Comparison of ENCODE assay signal across 11 cellular contexts in the genomic region with DNA sequence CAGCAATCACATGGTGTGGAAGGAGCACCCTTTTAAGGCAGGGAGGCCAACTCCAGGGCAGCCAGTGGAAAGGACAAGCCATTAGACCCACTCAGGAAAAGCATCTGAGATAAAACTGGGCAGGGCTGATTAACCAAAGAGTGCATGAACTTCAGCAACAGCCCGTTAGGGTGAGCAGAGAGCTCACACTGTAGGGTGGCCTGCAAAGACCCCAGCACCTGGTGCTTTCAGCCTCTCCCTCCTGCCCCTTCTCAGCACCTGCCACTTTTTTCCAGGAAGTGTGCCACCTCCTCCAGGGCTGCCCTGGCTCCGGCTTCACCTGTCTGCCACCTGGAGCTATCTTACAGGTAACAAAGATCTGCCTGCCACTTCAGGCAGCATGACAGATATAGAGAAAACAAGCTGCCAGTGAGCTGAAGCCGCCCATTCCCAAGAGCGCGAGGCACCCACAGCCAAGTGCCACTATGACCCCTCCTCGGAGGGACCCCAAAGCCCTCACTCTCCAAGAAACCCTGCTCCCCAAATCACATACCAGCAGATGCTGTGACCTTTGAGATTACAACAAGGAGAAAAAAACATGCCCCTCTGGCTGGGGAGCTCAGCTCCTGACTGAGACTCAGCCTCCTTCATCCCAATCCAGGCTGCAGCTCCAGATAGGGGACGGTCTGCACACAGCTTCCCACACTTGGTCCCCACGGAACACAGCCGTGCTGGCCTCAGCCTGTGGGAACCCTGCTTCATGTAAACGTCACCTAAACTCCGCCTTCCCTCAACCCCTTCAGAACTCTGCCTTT.
DNase-seq lines count a peak whose midpoint lies in the region; ATAC-seq and TF ChIP-seq lines count a peak whose summit lies in the region.
"Had no signal": no experiment of that assay in that cellular context is flagged by ENCODE, and none has a peak within 500 bp of the region (broad histone marks: within the 10 kb centered on the region; RNA-seq: fewer than 3 reads in every experiment).

No MANE protein-coding gene starts in this region.

- peaks cover 34 to 42% of the 10 kb centered on the region in 2 donors for H3K4me1 Mint-ChIP-seq in natural killer cell
- peaks cover 34 to 39% of the 10 kb centered on the region in 2 donors for H3K4me1 Mint-ChIP-seq in natural killer cell treated with Interleukin-12 subunit alpha and Interleukin-12 subunit beta and Interleukin-15 and Interleukin-18, amount 100 ng/mL, for 72 hours (ENCODE audit: low read depth in 2 of 2)
- H3K4me1 Mint-ChIP-seq in activated naive CD8-positive, alpha-beta T cell treated with anti-CD3 and anti-CD28 coated beads, Interleukin-2, amount 50 U/mL, for 24 hours, result peaks cover 19% of the 10 kb centered on the region

- H3K4me3 ChIP-seq in heart left ventricle (no peak overlapping the region), GM23248 (no peak overlapping the region)
- H3K4me3 ChIP-seq: ovary had no signal

- TF ChIP-seq CTCF in natural killer cell (IDR thresholded peaks at IDR 0.05) (no peak), heart left ventricle (IDR thresholded peaks at IDR 0.05) (no peak)

- H3K79me2 ChIP-seq in GM23248 (ENCODE audit: insufficient read depth), result no peaks in the 10 kb centered on the region

- DNase-seq in natural killer cell, result peak; percentile 13
- DNase-seq in natural killer cell treated with Interleukin-12 subunit alpha and Interleukin-12 subunit beta and Interleukin-15 and Interleukin-18, amount 100 ng/mL, for 72 hours (ENCODE audit: low spot score), result no peak
- peak; percentile 67 for DNase-seq in NCI-H2029 treated with DMSO at 0.1 percent for 48 hours (lab: John Stamatoyannopoulos, UW)
- DNase-seq in heart left ventricle, result peak in 2 of 5 donors; percentile 14 to 40
- DNase-seq in NCI-H1930 (lab: John Stamatoyannopoulos, UW), result no peak
- DNase-seq in activated naive CD8-positive, alpha-beta T cell treated with anti-CD3 and anti-CD28 coated beads, Interleukin-2, amount 50 U/mL, for 24 hours, result no peak
- DNase-seq in activated CD4-positive, CD25-positive, alpha-beta regulatory T cell (lab: John Stamatoyannopoulos, UW), result no peak
- no peak for DNase-seq in GM23248
- DNase-seq: PC-3 had no signal

- peaks cover 0 to 51% (median 12%) of the 10 kb centered on the region in 12 donors for H3K4me1 ChIP-seq in heart left ventricle
- peaks cover 8% of the 10 kb centered on the region for H3K4me1 ChIP-seq in GM23248 (ENCODE audit: insufficient read depth)

- H3K27me3 Mint-ChIP-seq in natural killer cell (ENCODE audit: low read depth in 2 of 2), result no peaks in the 10 kb centered on the region
- H3K27me3 Mint-ChIP-seq in natural killer cell treated with Interleukin-12 subunit alpha and Interleukin-12 subunit beta and Interleukin-15 and Interleukin-18, amount 100 ng/mL, for 72 hours, result no peaks in the 10 kb centered on the region
- H3K27me3 Mint-ChIP-seq in activated naive CD8-positive, alpha-beta T cell treated with anti-CD3 and anti-CD28 coated beads, Interleukin-2, amount 50 U/mL, for 24 hours, result no peaks in the 10 kb centered on the region
- H3K27me3 Mint-ChIP-seq: stimulated activated naive CD8-positive, alpha-beta T cell treated with anti-CD3 and anti-CD28 coated beads, Interleukin-15, Interleukin-2, amounts not matched to agents 100 ng/mL and 50 ng/mL, for 24 hours had no signal

- H3K27me3 ChIP-seq in heart left ventricle (no peaks in the 10 kb centered on the region), GM23248 (replicated peaks; ENCODE audit: insufficient read depth) (no peaks in the 10 kb centered on the region)
- H3K27me3 ChIP-seq: ovary had no signal

- H3K4me3 Mint-ChIP-seq in natural killer cell, result no peak overlapping the region
- no peak overlapping the region for H3K4me3 Mint-ChIP-seq in natural killer cell treated with Interleukin-12 subunit alpha and Interleukin-12 subunit beta and Interleukin-15 and Interleukin-18, amount 100 ng/mL, for 72 hours
- H3K4me3 Mint-ChIP-seq in activated naive CD8-positive, alpha-beta T cell treated with anti-CD3 and anti-CD28 coated beads, Interleukin-2, amount 50 U/mL, for 24 hours, result no peak overlapping the region
- H3K4me3 Mint-ChIP-seq: stimulated activated naive CD8-positive, alpha-beta T cell treated with anti-CD3 and anti-CD28 coated beads, Interleukin-15, Interleukin-2, amounts not matched to agents 100 ng/mL and 50 ng/mL, for 24 hours had no signal

- no peak overlapping the region for H2AFZ ChIP-seq in GM23248

- H3F3A ChIP-seq in GM23248 (ENCODE audit: insufficient read depth), result no peaks in the 10 kb centered on the region

- H3K27ac ChIP-seq in heart left ventricle, result peak overlapping the region in 1 of 12 donors; percentile 84
- H3K27ac ChIP-seq in GM23248, result no peak overlapping the region
- H3K27ac ChIP-seq: ovary had no signal

- in situ Hi-C loops in GM23248 (cut with MboI), result no loop called here

- no peaks in the 10 kb centered on the region for H4K20me1 ChIP-seq in GM23248 (ENCODE audit: insufficient read depth)

- intact Hi-C loops in natural killer cell (cut with micrococcal nuclease) (no loop called here), heart left ventricle (cut with DNase I) (loop anchor here in 1 of 10 donors (10.0 kb wide), 1 partner anchor 75 kb away; the partner anchor contains the start of gene ABHD12)

- H3K9ac ChIP-seq in GM23248, result no peak overlapping the region

- H3K27ac Mint-ChIP-seq in natural killer cell, result peak overlapping the region; percentile 93 to 97
- H3K27ac Mint-ChIP-seq in natural killer cell treated with Interleukin-12 subunit alpha and Interleukin-12 subunit beta and Interleukin-15 and Interleukin-18, amount 100 ng/mL, for 72 hours, result peak overlapping the region in 1 of 2 donors; percentile 46
- H3K27ac Mint-ChIP-seq in activated naive CD8-positive, alpha-beta T cell treated with anti-CD3 and anti-CD28 coated beads, Interleukin-2, amount 50 U/mL, for 24 hours, result no peak overlapping the region
- H3K27ac Mint-ChIP-seq: stimulated activated naive CD8-positive, alpha-beta T cell treated with anti-CD3 and anti-CD28 coated beads, Interleukin-15, Interleukin-2, amounts not matched to agents 100 ng/mL and 50 ng/mL, for 24 hours had no signal

- peaks cover 0 to 31% (median 20%) of the 10 kb centered on the region in 9 donors for H3K36me3 ChIP-seq in heart left ventricle
- H3K36me3 ChIP-seq in GM23248 (ENCODE audit: low read depth), result no peaks in the 10 kb centered on the region; the same call in 1 of the 2 replicates
- H3K36me3 ChIP-seq: ovary had no signal

- no peaks in the 10 kb centered on the region for H3K36me3 Mint-ChIP-seq in natural killer cell
- no peaks in the 10 kb centered on the region for H3K36me3 Mint-ChIP-seq in natural killer cell treated with Interleukin-12 subunit alpha and Interleukin-12 subunit beta and Interleukin-15 and Interleukin-18, amount 100 ng/mL, for 72 hours
- H3K36me3 Mint-ChIP-seq in activated naive CD8-positive, alpha-beta T cell treated with anti-CD3 and anti-CD28 coated beads, Interleukin-2, amount 50 U/mL, for 24 hours (ENCODE audit: low read depth), result peaks cover 4% of the 10 kb centered on the region

- no peak for TF ChIP-seq POLR2A in heart left ventricle (IDR thresholded peaks at IDR 0.05)

- H3K9me3 Mint-ChIP-seq in natural killer cell, result no peaks in the 10 kb centered on the region
- no peaks in the 10 kb centered on the region for H3K9me3 Mint-ChIP-seq in natural killer cell treated with Interleukin-12 subunit alpha and Interleukin-12 subunit beta and Interleukin-15 and Interleukin-18, amount 100 ng/mL, for 72 hours
- no peaks in the 10 kb centered on the region for H3K9me3 Mint-ChIP-seq in activated naive CD8-positive, alpha-beta T cell treated with anti-CD3 and anti-CD28 coated beads, Interleukin-2, amount 50 U/mL, for 24 hours
- H3K9me3 Mint-ChIP-seq: stimulated activated naive CD8-positive, alpha-beta T cell treated with anti-CD3 and anti-CD28 coated beads, Interleukin-15, Interleukin-2, amounts not matched to agents 100 ng/mL and 50 ng/mL, for 24 hours had no signal

- H3K4me2 ChIP-seq in GM23248 (ENCODE audit: unreplicated experiment), result no peak overlapping the region

- H3K9me2 ChIP-seq in GM23248 (ENCODE audit: insufficient read depth), result no peaks in the 10 kb centered on the region

- 64 to 75% (median 72%) methylated on average over 10 to 11 of the region's 11 CpGs for WGBS in heart left ventricle, 4 donors
- 87 to 91% methylated on average over 11 of the region's 11 CpGs for WGBS in GM23248 (ENCODE audit: low coverage in 1 of 2, low lambda C conversion rate in 2 of 2, missing lambda C conversion rate in 2 of 2), 2 experiments

- ATAC-seq in natural killer cell, result no peak
- ATAC-seq in natural killer cell treated with Interleukin-12 subunit alpha and Interleukin-12 subunit beta and Interleukin-15 and Interleukin-18, amount 100 ng/mL, for 72 hours, result no peak
- peak; percentile 36 to 58 (median 45) for ATAC-seq in heart left ventricle
- ATAC-seq in activated naive CD8-positive, alpha-beta T cell treated with anti-CD3 and anti-CD28 coated beads, Interleukin-2, amount 50 U/mL, for 24 hours, result no peak
- ATAC-seq: PC-3 had no signal

- H3K9me3 ChIP-seq in heart left ventricle, result no peaks in the 10 kb centered on the region
- no peaks in the 10 kb centered on the region for H3K9me3 ChIP-seq in GM23248 (ENCODE audit: low read depth)
- H3K9me3 ChIP-seq: ovary had no signal

Comparison
In these comparisons a context has a peak if more than half of its experiments do, and no peak if none do; other contexts are left out.
1. DNase-seq: peak in natural killer cell (single experiment) and NCI-H2029 treated with DMSO at 0.1 percent for 48 hours (single experiment); none in natural killer cell treated with Interleukin-12 subunit alpha and Interleukin-12 subunit beta and Interleukin-15 and Interleukin-18, amount 100 ng/mL, for 72 hours (single experiment), NCI-H1930 (0 of 2), activated naive CD8-positive, alpha-beta T cell treated with anti-CD3 and anti-CD28 coated beads, Interleukin-2, amount 50 U/mL, for 24 hours (single experiment), activated CD4-positive, CD25-positive, alpha-beta regulatory T cell (0 of 4) and GM23248 (single experiment).
2. ATAC-seq: peak in heart left ventricle (4 of 4); none in natural killer cell (0 of 3), natural killer cell treated with Interleukin-12 subunit alpha and Interleukin-12 subunit beta and Interleukin-15 and Interleukin-18, amount 100 ng/mL, for 72 hours (0 of 2) and activated naive CD8-positive, alpha-beta T cell treated with anti-CD3 and anti-CD28 coated beads, Interleukin-2, amount 50 U/mL, for 24 hours (single experiment).